In genomic region chr5:19920761-19921160, GRCh38 we compare ENCODE assay signal across 12 cellular contexts.
"Had no signal": no experiment of that assay in that cellular context is flagged by ENCODE, and none has a peak within 500 bp of the region (broad histone marks: within the 10 kb centered on the region; RNA-seq: fewer than 3 reads in every experiment).

No MANE protein-coding gene starts in this region.

- H3K36me3 ChIP-seq: adrenal gland, esophagus squamous epithelium, stomach had no signal

- H3K9ac ChIP-seq: parathyroid adenoma had no signal

- DNase-seq: activated CD4-positive, alpha-beta T cell treated with anti-CD3 and anti-CD28 coated beads, Interleukin-2, amount 50 U/mL, for 4 hours; activated CD4-positive, CD25-positive, alpha-beta regulatory T cell treated with anti-CD3 and anti-CD28 coated beads, Interleukin-2, amount 50 U/mL, for 72 hours; activated naive CD4-positive, alpha-beta T cell treated with anti-CD3 and anti-CD28 coated beads, Interleukin-2, amount 50 U/mL, for 16 hours; activated T-cell treated with anti-CD3 and anti-CD28 coated beads, Interleukin-2, amount 50 U/mL, for 1 hour; adrenal gland; esophagus squamous epithelium; hypothalamus; stimulated activated CD4-positive, alpha-beta T cell treated with anti-CD3 and anti-CD28 coated beads, Interleukin-4, amount 100 ng/mL, for 4 hours; stomach; T-helper 9 cell had no signal

- H3K79me2 ChIP-seq: parathyroid adenoma had no signal

- H3K27me3 ChIP-seq: adrenal gland, esophagus squamous epithelium, stomach had no signal

- H3K4me1 ChIP-seq: adrenal gland, esophagus squamous epithelium, parathyroid adenoma, stomach had no signal

- H3K27ac ChIP-seq: adrenal gland, esophagus squamous epithelium, parathyroid adenoma, skin epidermis, stomach had no signal

- H3K4me3 ChIP-seq: adrenal gland, esophagus squamous epithelium, skin epidermis, stomach had no signal

- H2AFZ ChIP-seq: parathyroid adenoma had no signal

- H3K9me3 ChIP-seq: adrenal gland, esophagus squamous epithelium, stomach had no signal
